In genomic region chr12:21607701-21608100, GRCh38 we compare ENCODE assay signal across 8 cellular contexts.
DNase-seq lines count a peak whose midpoint lies in the region; ATAC-seq, FAIRE-seq and TF ChIP-seq lines count a peak whose summit lies in the region.

No MANE protein-coding gene starts in this region.

- peak; percentile 21 for DNase-seq in CD1c-positive myeloid dendritic cell (ENCODE audit: extremely low spot score)
- DNase-seq in cardiac fibroblast (ENCODE audit: low read depth in 2 of 2), result peak; percentile 50 to 63
- DNase-seq in midbrain (lab: John Stamatoyannopoulos, UW), result peak; percentile 2
- no peak for DNase-seq in H54 (ENCODE audit: insufficient read length, low spot score)
- DNase-seq in GDM1 (lab: John Stamatoyannopoulos, UW), result no peak

- no peak for TF ChIP-seq POLR2A in H54 (IDR thresholded peaks at IDR 0.05; ENCODE audit: low read depth, low read length)

- FAIRE-seq in H54 (lab: Jason Lieb, UNC), result no peak

- peak; percentile 35; the same call in 1 of the 2 replicates for TF ChIP-seq RAD21 in Ishikawa (IDR thresholded peaks at IDR 0.05; ENCODE audit: low read depth)

- no peak overlapping the region for H3K4me3 ChIP-seq in cardiac fibroblast (replicated peaks in 1 of 2; ENCODE audit: low read depth in 2 of 2, low read length in 2 of 2)

- ATAC-seq in activated CD4-positive, CD25-positive, alpha-beta regulatory T cell treated with anti-CD3 and anti-CD28 coated beads, Interleukin-2, amount 50 U/mL, for 24 hours, result no peak
- ATAC-seq in GM18517 (IDR thresholded peaks at IDR 0.05; ENCODE audit: unreplicated experiment), result no peak

- peak; percentile 28 for TF ChIP-seq CTCF in cardiac fibroblast (IDR thresholded peaks at IDR 0.05; ENCODE audit: low read depth, low read length)

- no peak for TF ChIP-seq EP300 in Ishikawa (IDR thresholded peaks at IDR 0.05; ENCODE audit: borderline replicate concordance)

TF ChIP-seq in Ishikawa, 13 proteins besides CTCF, POLR2A, EP300 and RAD21:
- TF ChIP-seq, protein P1, sequence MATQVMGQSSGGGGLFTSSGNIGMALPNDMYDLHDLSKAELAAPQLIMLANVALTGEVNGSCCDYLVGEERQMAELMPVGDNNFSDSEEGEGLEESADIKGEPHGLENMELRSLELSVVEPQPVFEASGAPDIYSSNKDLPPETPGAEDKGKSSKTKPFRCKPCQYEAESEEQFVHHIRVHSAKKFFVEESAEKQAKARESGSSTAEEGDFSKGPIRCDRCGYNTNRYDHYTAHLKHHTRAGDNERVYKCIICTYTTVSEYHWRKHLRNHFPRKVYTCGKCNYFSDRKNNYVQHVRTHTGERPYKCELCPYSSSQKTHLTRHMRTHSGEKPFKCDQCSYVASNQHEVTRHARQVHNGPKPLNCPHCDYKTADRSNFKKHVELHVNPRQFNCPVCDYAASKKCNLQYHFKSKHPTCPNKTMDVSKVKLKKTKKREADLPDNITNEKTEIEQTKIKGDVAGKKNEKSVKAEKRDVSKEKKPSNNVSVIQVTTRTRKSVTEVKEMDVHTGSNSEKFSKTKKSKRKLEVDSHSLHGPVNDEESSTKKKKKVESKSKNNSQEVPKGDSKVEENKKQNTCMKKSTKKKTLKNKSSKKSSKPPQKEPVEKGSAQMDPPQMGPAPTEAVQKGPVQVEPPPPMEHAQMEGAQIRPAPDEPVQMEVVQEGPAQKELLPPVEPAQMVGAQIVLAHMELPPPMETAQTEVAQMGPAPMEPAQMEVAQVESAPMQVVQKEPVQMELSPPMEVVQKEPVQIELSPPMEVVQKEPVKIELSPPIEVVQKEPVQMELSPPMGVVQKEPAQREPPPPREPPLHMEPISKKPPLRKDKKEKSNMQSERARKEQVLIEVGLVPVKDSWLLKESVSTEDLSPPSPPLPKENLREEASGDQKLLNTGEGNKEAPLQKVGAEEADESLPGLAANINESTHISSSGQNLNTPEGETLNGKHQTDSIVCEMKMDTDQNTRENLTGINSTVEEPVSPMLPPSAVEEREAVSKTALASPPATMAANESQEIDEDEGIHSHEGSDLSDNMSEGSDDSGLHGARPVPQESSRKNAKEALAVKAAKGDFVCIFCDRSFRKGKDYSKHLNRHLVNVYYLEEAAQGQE (IDR thresholded peaks at IDR 0.05; ENCODE audit: low read depth), result no peak
- TF ChIP-seq USF1 (IDR thresholded peaks at IDR 0.05) (no peak), NFIC (IDR thresholded peaks at IDR 0.05) (no peak), CEBPB (IDR thresholded peaks at IDR 0.05) (no peak), YY1 (IDR thresholded peaks at IDR 0.05; ENCODE audit: low read depth) (no peak), TEAD4 (IDR thresholded peaks at IDR 0.05) (no peak), TCF12 (IDR thresholded peaks at IDR 0.05; ENCODE audit: low read depth) (no peak), FOXM1 (IDR thresholded peaks at IDR 0.05; ENCODE audit: borderline replicate concordance, low read depth) (no peak), EGR1 (IDR thresholded peaks at IDR 0.05) (no peak), CREB1 (IDR thresholded peaks at IDR 0.05; ENCODE audit: low read depth) (no peak), ZBTB7A (IDR thresholded peaks at IDR 0.05; ENCODE audit: low read depth) (no peak), TAF1 (IDR thresholded peaks at IDR 0.05; ENCODE audit: low read depth) (no peak)
- TF ChIP-seq, protein P2, sequence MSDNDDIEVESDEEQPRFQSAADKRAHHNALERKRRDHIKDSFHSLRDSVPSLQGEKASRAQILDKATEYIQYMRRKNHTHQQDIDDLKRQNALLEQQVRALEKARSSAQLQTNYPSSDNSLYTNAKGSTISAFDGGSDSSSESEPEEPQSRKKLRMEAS (IDR thresholded peaks at IDR 0.05), result no peak

Comparison
In these comparisons a context has a peak if more than half of its experiments do, and no peak if none do; other contexts are left out.
1. DNase-seq: peak in CD1c-positive myeloid dendritic cell (single experiment), cardiac fibroblast (2 of 2) and midbrain (single experiment); none in H54 (single experiment) and GDM1 (single experiment).